ENCODE assay signal across 30 cellular contexts in genomic region chrX:30794497-30794896, GRCh38.
"Had no signal": no experiment of that assay in that cellular context is flagged by ENCODE, and none has a peak within 500 bp of the region (broad histone marks: within the 10 kb centered on the region; RNA-seq: fewer than 3 reads in every experiment).

No MANE protein-coding gene starts in this region.

- FAIRE-seq: keratinocyte, pancreas, small intestine had no signal

- H3K79me2 ChIP-seq: hepatocyte had no signal

- H3K4me1 Mint-ChIP-seq: naive thymus-derived CD8-positive, alpha-beta T cell; nephron; neural crest cell; stimulated activated effector memory CD8-positive, alpha-beta T cell treated with anti-CD3 and anti-CD28 coated beads, Interleukin-12 subunit alpha, Interleukin-12 subunit beta, amount 100 ng/mL, for 72 hours had no signal

- H3K36me3 ChIP-seq: heart right ventricle, lower lobe of right lung, neutrophil, pancreas, prostate gland, sigmoid colon, spleen, suprapubic skin, thoracic aorta, tibial artery, vagina had no signal

- H3K9me3 ChIP-seq: heart right ventricle, lower lobe of right lung, neutrophil, pancreas, prostate gland, sigmoid colon, spleen, suprapubic skin, thoracic aorta, vagina had no signal

- H3K27me3 Mint-ChIP-seq: stimulated activated naive CD8-positive, alpha-beta T cell treated with anti-CD3 and anti-CD28 coated beads, Interleukin-15, Interleukin-2, amounts not matched to agents 100 ng/mL and 50 ng/mL, for 24 hours had no signal

- H3K27ac Mint-ChIP-seq: naive thymus-derived CD8-positive, alpha-beta T cell; nephron; stimulated activated effector memory CD8-positive, alpha-beta T cell treated with anti-CD3 and anti-CD28 coated beads, Interleukin-12 subunit alpha, Interleukin-12 subunit beta, amount 100 ng/mL, for 72 hours; stimulated activated naive CD8-positive, alpha-beta T cell treated with anti-CD3 and anti-CD28 coated beads, Interleukin-15, Interleukin-2, amounts not matched to agents 100 ng/mL and 50 ng/mL, for 24 hours had no signal

- DNase-seq: heart right ventricle; kidney glomerular epithelial cell; left cardiac atrium; lower lobe of right lung; mammary epithelial cell; mesenchymal stem cell; naive thymus-derived CD8-positive, alpha-beta T cell; occipital lobe; pancreas; retina; right cardiac atrium; sigmoid colon; small intestine; stimulated activated CD4-positive, alpha-beta T cell treated with anti-CD3 and anti-CD28 coated beads, Interleukin-4, amount 100 ng/mL, for 24 hours; stimulated activated naive CD4-positive, alpha-beta T cell; tibial artery; trophoblast cell had no signal

- H3K9me3 Mint-ChIP-seq: stimulated activated naive CD8-positive, alpha-beta T cell treated with anti-CD3 and anti-CD28 coated beads, Interleukin-15, Interleukin-2, amounts not matched to agents 100 ng/mL and 50 ng/mL, for 24 hours had no signal

- H3K4me3 ChIP-seq: heart right ventricle, hepatocyte, lower lobe of right lung, pancreas, prostate gland, sigmoid colon, spleen, suprapubic skin, thoracic aorta, tibial artery, vagina had no signal

- H3K36me3 Mint-ChIP-seq: naive thymus-derived CD8-positive, alpha-beta T cell; stimulated activated effector memory CD8-positive, alpha-beta T cell treated with anti-CD3 and anti-CD28 coated beads, Interleukin-12 subunit alpha, Interleukin-12 subunit beta, amount 100 ng/mL, for 72 hours had no signal

- H2AFZ ChIP-seq: hepatocyte had no signal

- H3K27me3 ChIP-seq: heart right ventricle, hepatocyte, neutrophil, pancreas, sigmoid colon, spleen, suprapubic skin, tibial artery, vagina had no signal

- H3K4me3 Mint-ChIP-seq: naive thymus-derived CD8-positive, alpha-beta T cell; nephron; neural crest cell; stimulated activated effector memory CD8-positive, alpha-beta T cell treated with anti-CD3 and anti-CD28 coated beads, Interleukin-12 subunit alpha, Interleukin-12 subunit beta, amount 100 ng/mL, for 72 hours; stimulated activated naive CD8-positive, alpha-beta T cell treated with anti-CD3 and anti-CD28 coated beads, Interleukin-15, Interleukin-2, amounts not matched to agents 100 ng/mL and 50 ng/mL, for 24 hours had no signal

- H3K27ac ChIP-seq: heart right ventricle, hepatocyte, lower lobe of right lung, neutrophil, pancreas, prostate gland, sigmoid colon, spleen, suprapubic skin, thoracic aorta, tibial artery, vagina had no signal

- ATAC-seq: heart right ventricle; left cardiac atrium; left lobe of liver; lower lobe of right lung; naive thymus-derived CD8-positive, alpha-beta T cell; pancreas; right cardiac atrium; stimulated activated effector memory CD8-positive, alpha-beta T cell treated with anti-CD3 and anti-CD28 coated beads, Interleukin-12 subunit alpha, Interleukin-12 subunit beta, amount 100 ng/mL, for 72 hours had no signal

- H3K4me2 ChIP-seq: hepatocyte had no signal

- H3K4me1 ChIP-seq: heart right ventricle, lower lobe of right lung, pancreas, prostate gland, sigmoid colon, spleen, suprapubic skin, tibial artery, vagina had no signal
